In the genomic region with DNA sequence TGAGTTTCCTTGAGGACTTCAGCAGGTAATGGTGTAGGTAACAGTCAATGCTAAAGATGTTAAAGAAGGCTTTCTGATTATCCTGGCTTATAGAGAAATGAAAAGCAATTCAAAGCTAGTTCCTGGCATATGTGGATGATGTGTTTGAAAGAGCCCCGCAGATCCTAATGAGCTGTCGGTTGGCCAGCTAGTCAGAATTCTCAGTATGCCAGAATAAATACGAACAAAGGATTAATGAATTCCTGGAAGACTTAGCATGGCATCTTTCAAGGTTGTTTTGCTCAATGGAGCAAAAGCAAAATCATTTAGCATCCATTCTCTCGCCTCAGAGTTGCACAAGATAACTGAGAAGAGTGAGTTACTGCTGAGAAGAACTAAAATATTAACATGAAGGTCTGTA, we compare ENCODE assay signal across 18 cellular contexts.
"Had no signal": no experiment of that assay in that cellular context is flagged by ENCODE, and none has a peak within 500 bp of the region (broad histone marks: within the 10 kb centered on the region; RNA-seq: fewer than 3 reads in every experiment).

No MANE protein-coding gene starts in this region.

- H3K4me1 ChIP-seq: right lobe of liver, stomach had no signal

- H3K27ac ChIP-seq: hepatocyte, right lobe of liver, stomach, WERI-Rb-1 had no signal

- H3K4me2 ChIP-seq: hepatocyte had no signal

- H2AFZ ChIP-seq: hepatocyte had no signal

- H3K4me3 ChIP-seq: hepatocyte, right lobe of liver, stomach had no signal

- DNase-seq: activated CD4-positive, alpha-beta memory T cell treated with anti-CD3 and anti-CD28 coated beads for 36 hours; activated CD4-positive, alpha-beta T cell treated with anti-CD3 and anti-CD28 coated beads for 36 hours; activated naive CD4-positive, alpha-beta T cell treated with Interleukin-2 at 50 U/mL for 16 hours; activated naive CD8-positive, alpha-beta T cell treated with anti-CD3 and anti-CD28 coated beads, Interleukin-2, amount 10 ng/mL, durations not matched to agents 7 days and 5 days; amygdala; effector memory CD8-positive, alpha-beta T cell; left cardiac atrium; mesendoderm; naive thymus-derived CD8-positive, alpha-beta T cell; occipital lobe; right lobe of liver; small intestine; stimulated activated CD4-positive, alpha-beta T cell treated with anti-CD3 and anti-CD28 coated beads, Interleukin-4, amount 100 ng/mL, for 1 hour; stomach; T-helper 2 cell; WERI-Rb-1 had no signal

- ATAC-seq: activated CD4-positive, alpha-beta T cell treated with anti-CD3 and anti-CD28 coated beads for 36 hours; activated T-helper 17 cell treated with anti-CD3 and anti-CD28 coated beads, Interleukin-2, amount 50 U/mL, for 72 hours; effector memory CD8-positive, alpha-beta T cell; left cardiac atrium; naive thymus-derived CD8-positive, alpha-beta T cell; right lobe of liver had no signal

- H3K27me3 ChIP-seq: hepatocyte, right lobe of liver, stomach had no signal

- FAIRE-seq: small intestine had no signal

- H3K36me3 ChIP-seq: right lobe of liver, stomach, WERI-Rb-1 had no signal

- H3K9me3 ChIP-seq: right lobe of liver, stomach had no signal
